Comparison of ENCODE assay signal across 17 cellular contexts in the genomic region with DNA sequence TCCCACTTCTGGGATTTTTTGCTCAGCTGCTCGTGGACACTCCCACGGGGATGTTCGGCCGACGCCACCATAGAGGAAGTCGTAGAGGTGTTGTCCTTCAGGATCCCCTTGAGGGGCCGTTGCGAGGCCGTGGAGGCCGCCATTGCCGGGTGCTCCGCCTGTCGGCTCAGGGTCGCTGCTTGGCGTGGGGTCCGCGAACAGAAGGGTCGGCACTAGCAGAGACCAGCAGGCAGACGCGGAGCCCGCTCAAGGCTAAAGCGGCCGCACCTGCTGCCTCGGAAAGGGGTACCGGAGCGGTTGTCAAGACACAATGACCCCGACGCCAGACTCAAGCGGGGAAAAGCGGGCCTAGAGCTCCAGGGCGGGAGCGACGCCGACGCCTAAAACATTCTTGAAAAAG. TPM values are rescaled to one million over a fixed set of nuclear protein-coding genes. Genes with fewer than 3 reads are reported as not detected.
"Had no signal": no experiment of that assay in that cellular context is flagged by ENCODE, and none has a peak within 500 bp of the region (broad histone marks: within the 10 kb centered on the region; RNA-seq: fewer than 3 reads in every experiment).

No MANE protein-coding gene starts in this region.

- H3K27ac ChIP-seq: gastroesophageal sphincter, heart left ventricle, ovary, thyroid gland had no signal

- H3K36me3 ChIP-seq: gastroesophageal sphincter, heart left ventricle, ovary, thyroid gland had no signal

- H3K27me3 ChIP-seq: ovary, thyroid gland had no signal

- H3K4me3 ChIP-seq: gastroesophageal sphincter, ovary, smooth muscle cell, thyroid gland had no signal

- DNase-seq: activated CD4-positive, alpha-beta memory T cell treated with anti-CD3 and anti-CD28 coated beads, Interleukin-2, amount 10 ng/mL, durations not matched to agents 7 days and 5 days; activated CD4-positive, alpha-beta T cell treated with anti-CD3 and anti-CD28 coated beads for 36 hours; activated CD8-positive, alpha-beta memory T cell treated with anti-CD3 and anti-CD28 coated beads, Interleukin-2, amount 10 ng/mL, durations not matched to agents 7 days and 5 days; activated naive CD8-positive, alpha-beta T cell treated with anti-CD3 and anti-CD28 coated beads for 36 hours; amniotic stem cell; effector CD8-positive, alpha-beta T cell; mesenchymal stem cell; naive thymus-derived CD8-positive, alpha-beta T cell; ovary; stimulated activated CD4-positive, alpha-beta T cell treated with anti-CD3 and anti-CD28 coated beads, Interleukin-4, amount 100 ng/mL, for 24 hours; stimulated activated naive CD4-positive, alpha-beta T cell; thyroid gland had no signal

- ATAC-seq: activated CD4-positive, alpha-beta T cell treated with anti-CD3 and anti-CD28 coated beads for 36 hours; activated CD8-positive, alpha-beta memory T cell treated with anti-CD3 and anti-CD28 coated beads, Interleukin-2, amount 10 ng/mL, durations not matched to agents 7 days and 5 days; esophagus mucosa; gastroesophageal sphincter; heart left ventricle; naive thymus-derived CD8-positive, alpha-beta T cell; sciatic nerve had no signal

- H3K4me1 ChIP-seq: gastroesophageal sphincter, thyroid gland had no signal

- H3K9me3 ChIP-seq: gastroesophageal sphincter, heart left ventricle, ovary, thyroid gland had no signal

- H3K4me2 ChIP-seq: smooth muscle cell had no signal

RNA-seq across cellular contexts. Expression of a gene that starts 25.7 kb away (rescaled TPM):
- total RNA-seq: smooth muscle cell had no signal
